ENCODE assay signal across 17 cellular contexts in the genomic region with DNA sequence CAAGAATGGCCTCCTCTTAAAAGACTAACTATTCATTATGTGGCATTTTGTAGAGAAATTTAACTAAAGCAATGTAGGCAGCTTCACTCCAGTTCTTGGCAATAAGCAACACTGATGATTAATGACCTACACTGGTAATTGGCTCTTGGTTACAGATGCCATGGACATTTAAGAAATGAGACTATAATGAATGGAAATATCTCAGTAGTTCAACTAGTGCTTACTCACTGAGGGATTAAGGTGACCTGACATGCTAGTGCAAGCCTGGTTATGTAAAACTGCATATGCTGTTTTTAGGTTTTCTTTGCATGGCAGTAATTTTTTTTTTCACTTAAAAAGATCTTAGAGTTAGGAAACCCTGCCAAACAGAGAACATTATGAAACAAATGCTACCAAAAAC.
DNase-seq lines count a peak whose midpoint lies in the region; ATAC-seq, FAIRE-seq and TF ChIP-seq lines count a peak whose summit lies in the region.
"Had no signal": no experiment of that assay in that cellular context is flagged by ENCODE, and none has a peak within 500 bp of the region (broad histone marks: within the 10 kb centered on the region; RNA-seq: fewer than 3 reads in every experiment).

No MANE protein-coding gene starts in this region.

- BruUV-seq in mammary epithelial cell (replicated peaks; lab: Mats Ljungman, UMichigan), result no TSS peak

- peak overlapping the region; percentile 64 for H3K27ac ChIP-seq in mammary epithelial cell (ENCODE audit: insufficient read depth, low read depth, low read length)
- H3K27ac ChIP-seq in brain microvascular endothelial cell, result no peak overlapping the region
- H3K27ac ChIP-seq in esophagus muscularis mucosa (replicated peaks in 1 of 4), result no peak overlapping the region

- H2AFZ ChIP-seq in mammary epithelial cell (ENCODE audit: low read depth, low read length), result no peak overlapping the region

- no peaks in the 10 kb centered on the region for H4K20me1 ChIP-seq in mammary epithelial cell (ENCODE audit: insufficient read depth, low read length)

- in situ Hi-C loops in mammary epithelial cell (cut with MboI; ENCODE audit: low sequenced_read_pairs in 2 of 2), result no loop called here
- in situ Hi-C loops in brain microvascular endothelial cell (cut with HindIII; ENCODE audit: low pct_ligation_motif_present, low sequenced_read_pairs), result no loop called here

- H3K4me1 ChIP-seq in mammary epithelial cell (ENCODE audit: insufficient read depth, low read length), result peaks cover 46% of the 10 kb centered on the region
- peaks cover 0 to 9% (median 8%) of the 10 kb centered on the region in 4 donors for H3K4me1 ChIP-seq in esophagus muscularis mucosa

- H3K79me2 ChIP-seq in mammary epithelial cell (ENCODE audit: insufficient read depth, low read length), result no peaks in the 10 kb centered on the region

- TF ChIP-seq EP300 in esophagus muscularis mucosa (IDR thresholded peaks at IDR 0.05), result no peak

- CTCF ChIA-PET in mammary epithelial cell (lab: Charles Lee; ENCODE audit: low non-redundant PET), result no interaction called here

- no peak for FAIRE-seq in HTR-8/SVneo (lab: Jason Lieb, UNC)

- intact Hi-C loops in mammary epithelial cell (cut with micrococcal nuclease), result loop anchor here (5.0 kb wide), 1 partner anchor 45 kb away; no protein-coding TSS in a partner anchor
- intact Hi-C loops in esophagus muscularis mucosa (cut with DNase I), result no loop called here

- TF ChIP-seq POLR2A in esophagus muscularis mucosa (IDR thresholded peaks at IDR 0.05; ENCODE audit: low read depth), result no peak

- H3K36me3 ChIP-seq in mammary epithelial cell (ENCODE audit: insufficient read depth, low read length) (no peaks in the 10 kb centered on the region), brain microvascular endothelial cell (replicated peaks) (no peaks in the 10 kb centered on the region), esophagus muscularis mucosa (no peaks in the 10 kb centered on the region)

- ATAC-seq in GM18511 (IDR thresholded peaks at IDR 0.05; ENCODE audit: unreplicated experiment), result no peak
- ATAC-seq: PC-3 had no signal

- peak overlapping the region; percentile 74 for H3K4me2 ChIP-seq in mammary epithelial cell (ENCODE audit: insufficient read depth, low read depth, low read length)

- H3K9ac ChIP-seq in mammary epithelial cell (ENCODE audit: insufficient read depth, low read length), result no peak overlapping the region

- H3K4me3 ChIP-seq in mammary epithelial cell (replicated peaks in 1 of 3; ENCODE audit: insufficient read depth in 1 of 3, low read depth in 2 of 3, low read length in 3 of 3) (no peak overlapping the region), brain microvascular endothelial cell (ENCODE audit: low read depth, low read length) (no peak overlapping the region), esophagus muscularis mucosa (no peak overlapping the region)

- H3K9me3 ChIP-seq in mammary epithelial cell (replicated peaks; ENCODE audit: insufficient read depth, low read length) (no peaks in the 10 kb centered on the region), esophagus muscularis mucosa (no peaks in the 10 kb centered on the region)

- H3K27me3 ChIP-seq in mammary epithelial cell (ENCODE audit: insufficient read depth, low read length) (no peaks in the 10 kb centered on the region), brain microvascular endothelial cell (replicated peaks) (no peaks in the 10 kb centered on the region), esophagus muscularis mucosa (no peaks in the 10 kb centered on the region)

- dilution Hi-C loops in mammary epithelial cell (cut with HindIII; ENCODE audit: low sequenced_read_pairs), result no loop called here

- TF ChIP-seq CTCF in mammary epithelial cell (conservative IDR thresholded peaks at IDR 0.05 in 1 of 2, IDR thresholded peaks at IDR 0.05 in 1 of 2; ENCODE audit: extremely low read depth in 1 of 2, insufficient read depth in 1 of 2, low read depth in 1 of 2, low read length in 2 of 2), result no peak
- TF ChIP-seq CTCF in brain microvascular endothelial cell (IDR thresholded peaks at IDR 0.05; ENCODE audit: low read depth, low read length, missing control alignments), result no peak
- TF ChIP-seq CTCF in esophagus muscularis mucosa (IDR thresholded peaks at IDR 0.05), result no peak

- peak; percentile 7 for DNase-seq in Ammon's horn (ENCODE audit: low spot score)
- DNase-seq in HTR-8/SVneo (ENCODE audit: insufficient read length, low spot score), result peak; percentile 6
- DNase-seq in mammary epithelial cell, result peak; percentile 84
- DNase-seq in iris pigment epithelial cell (ENCODE audit: low read depth), result peak; percentile 10
- no peak for DNase-seq in brain microvascular endothelial cell
- DNase-seq in esophagus muscularis mucosa (ENCODE audit: extremely low spot score), result no peak
- no peak for DNase-seq in activated CD4-positive, alpha-beta T cell treated with anti-CD3 and anti-CD28 coated beads for 4 hours
- DNase-seq: Calu3; CD4-positive, alpha-beta T cell; DMS79 treated with DMSO at 0.1 percent for 48 hours; GF-D8; H7; NCI-H146; NCI-H2227 treated with DMSO at 0.1 percent for 48 hours; NCI-H526; PC-3 had no signal

Comparison
In these comparisons a context has a peak if more than half of its experiments do, and no peak if none do; other contexts are left out.
1. DNase-seq: peak in Ammon's horn (single experiment), HTR-8/SVneo (single experiment), mammary epithelial cell (single experiment) and iris pigment epithelial cell (single experiment); none in brain microvascular endothelial cell (single experiment), esophagus muscularis mucosa (single experiment) and activated CD4-positive, alpha-beta T cell treated with anti-CD3 and anti-CD28 coated beads for 4 hours (0 of 2).